ENCODE assay signal across 8 cellular contexts in the genomic region with DNA sequence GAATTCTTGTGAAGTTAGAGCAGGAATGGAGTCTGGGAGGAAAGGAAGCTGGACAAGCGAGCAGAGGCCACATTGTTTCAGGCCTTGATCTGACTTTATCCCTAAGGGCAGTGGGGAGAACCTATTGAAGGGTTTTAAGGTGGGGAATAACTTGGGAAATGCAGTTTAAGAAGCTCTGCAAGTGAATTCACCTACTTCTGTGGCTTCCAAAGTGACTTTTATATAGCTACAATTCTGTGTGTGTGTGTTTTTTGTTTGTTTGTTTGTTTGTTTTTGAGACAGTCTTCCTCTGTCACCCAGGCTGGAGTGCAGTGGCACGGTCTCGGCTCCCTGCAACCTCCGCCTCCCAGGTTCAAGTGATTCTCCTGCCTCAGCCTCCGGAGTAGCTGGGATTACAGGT. TPM values are rescaled to one million over a fixed set of nuclear protein-coding genes. Genes with fewer than 3 reads are reported as not detected.
DNase-seq lines count a peak whose midpoint lies in the region; ATAC-seq, FAIRE-seq and TF ChIP-seq lines count a peak whose summit lies in the region.
"Not testable (repeated sequence)": the region's sequence is repeated elsewhere in the genome, so short reads cannot be mapped to it uniquely, and the experiment has no call there.

No MANE protein-coding gene starts in this region.

- FAIRE-seq in endothelial cell of umbilical vein (lab: Jason Lieb, UNC) = peak; percentile 60

- H3K27ac ChIP-seq in CD4-positive, CD25-positive, alpha-beta regulatory T cell (ENCODE audit: insufficient read depth, low read length, poor library complexity, severe bottlenecking) = peak overlapping the region; percentile 93
- H3K27ac ChIP-seq in ascending aorta (peak overlapping the region; percentile 96), temporal lobe (ENCODE audit: low read depth, low read length) (peak overlapping the region; percentile 93)
- H3K27ac ChIP-seq in endothelial cell of umbilical vein (ENCODE audit: insufficient read depth, low read depth, low read length) = not testable (repeated sequence)

- peak overlapping the region in 2 of 3 donors; percentile 99 to 100 for H3K27ac Mint-ChIP-seq in CD4-positive, CD25-positive, alpha-beta regulatory T cell
- H3K27ac Mint-ChIP-seq in IgD-negative memory B cell (peak overlapping the region in 2 of 3 donors; percentile 97 to 99), osteocyte (ENCODE audit: unreplicated experiment) (peak overlapping the region; percentile 100)

- H3K79me2 ChIP-seq in endothelial cell of umbilical vein (ENCODE audit: control insufficient read depth, insufficient read depth, low read length) = peaks cover 38% of the 10 kb centered on the region

- DNase-seq in CD4-positive, CD25-positive, alpha-beta regulatory T cell; ascending aorta (ENCODE audit: low spot score in 2 of 2); endothelial cell of umbilical vein (ENCODE audit: low read depth, low spot score); kidney epithelial cell (ENCODE audit: low read depth); osteocyte (ENCODE audit: extremely low spot score, unreplicated experiment): not testable (repeated sequence)

- H4K20me1 ChIP-seq in endothelial cell of umbilical vein (replicated peaks; ENCODE audit: control insufficient read depth, extremely low read depth, insufficient read depth, low read length) = not testable (repeated sequence)

- H3K9ac ChIP-seq in endothelial cell of umbilical vein (replicated peaks; ENCODE audit: extremely low read depth, insufficient read depth, low read length) = not testable (repeated sequence)

- POLR2A ChIA-PET in endothelial cell of umbilical vein (lab: Charles Lee) = interaction anchor here (1.0 to 3.7 kb wide), 5 partner anchors 8 to 21 kb away, joined by 3 to 40 read pairs (median 4); partner anchors contain the start of genes DALRD3, IMPDH2, NDUFAF3 and P4HTM

- not testable (repeated sequence) for H3K27me3 Mint-ChIP-seq in CD4-positive, CD25-positive, alpha-beta regulatory T cell; IgD-negative memory B cell; osteocyte (ENCODE audit: unreplicated experiment)

- CTCF ChIA-PET in endothelial cell of umbilical vein (lab: Charles Lee) = interaction anchor here (0.7 to 12.8 kb wide), 4 partner anchors 13 to 441 kb away, joined by 3 to 254 read pairs (median 32); partner anchors contain the start of genes NDUFAF3 and P4HTM

- not testable (repeated sequence) for ATAC-seq in CD4-positive, CD25-positive, alpha-beta regulatory T cell (ENCODE audit: low read depth in 2 of 2)

- peak overlapping the region; percentile 70 for H3K4me2 ChIP-seq in endothelial cell of umbilical vein (ENCODE audit: insufficient read depth, low read length)

- intact Hi-C loops in ascending aorta (cut with DNase I) = loop anchor here (5.0 kb wide), 2 partner anchors 91 to 404 kb away; partner anchors contain the start of genes ARIH2, RHOA and TCTA
- intact Hi-C loops in endothelial cell of umbilical vein (cut with micrococcal nuclease) = not testable (repeated sequence)

- not testable (repeated sequence) for H3K9me3 Mint-ChIP-seq in CD4-positive, CD25-positive, alpha-beta regulatory T cell; IgD-negative memory B cell; osteocyte (ENCODE audit: unreplicated experiment)

- peaks cover 22% of the 10 kb centered on the region for H3K36me3 ChIP-seq in CD4-positive, CD25-positive, alpha-beta regulatory T cell (ENCODE audit: control insufficient read depth, insufficient read depth, low read length)
- peaks cover 18 to 25% of the 10 kb centered on the region in 2 donors for H3K36me3 ChIP-seq in ascending aorta
- H3K36me3 ChIP-seq in endothelial cell of umbilical vein (ENCODE audit: control insufficient read depth in 2 of 2, extremely low read depth in 1 of 2, insufficient read depth in 2 of 2, low read length in 2 of 2) = peaks cover 0 to 21% of the 10 kb centered on the region in 2 experiments
- H3K36me3 ChIP-seq in kidney epithelial cell (ENCODE audit: control insufficient read depth, insufficient read depth, low read length) = not testable (repeated sequence)

- dilution Hi-C loops in endothelial cell of umbilical vein (cut with MboI; ENCODE audit: extremely low pct_ligation_motif_present, low sequenced_read_pairs) = not testable (repeated sequence)

- not testable (repeated sequence) for H3K9me3 ChIP-seq in CD4-positive, CD25-positive, alpha-beta regulatory T cell (ENCODE audit: control insufficient read depth in 2 of 2, low read length in 2 of 2); ascending aorta; endothelial cell of umbilical vein (replicated peaks; ENCODE audit: control insufficient read depth, insufficient read depth, low read length)

- H3K4me1 ChIP-seq in CD4-positive, CD25-positive, alpha-beta regulatory T cell (ENCODE audit: control insufficient read depth, insufficient read depth, low read length, poor library complexity, severe bottlenecking) = peaks cover 19% of the 10 kb centered on the region
- peaks cover 2 to 13% of the 10 kb centered on the region in 2 donors for H3K4me1 ChIP-seq in ascending aorta
- H3K4me1 ChIP-seq in endothelial cell of umbilical vein (ENCODE audit: control insufficient read depth, extremely low read depth, insufficient read depth, low read length) = peaks cover 15% of the 10 kb centered on the region

- H3K36me3 Mint-ChIP-seq in CD4-positive, CD25-positive, alpha-beta regulatory T cell; IgD-negative memory B cell; osteocyte (ENCODE audit: unreplicated experiment): not testable (repeated sequence)

- peak overlapping the region; percentile 90 to 99 (median 96) for H3K4me3 Mint-ChIP-seq in CD4-positive, CD25-positive, alpha-beta regulatory T cell
- H3K4me3 Mint-ChIP-seq in IgD-negative memory B cell (peak overlapping the region; percentile 89 to 100 (median 100)), osteocyte (ENCODE audit: unreplicated experiment) (peak overlapping the region; percentile 100)

- H3K4me3 ChIP-seq in CD4-positive, CD25-positive, alpha-beta regulatory T cell (ENCODE audit: low read depth, low read length) = peak overlapping the region; percentile 66
- H3K4me3 ChIP-seq in WI38 (ENCODE audit: low read depth, low read length) (peak overlapping the region; percentile 85; the same call in 1 of the 2 replicates), ascending aorta (peak overlapping the region; percentile 77 to 80), kidney epithelial cell (ENCODE audit: low read depth, low read length) (peak overlapping the region; percentile 94)
- not testable (repeated sequence) for H3K4me3 ChIP-seq in endothelial cell of umbilical vein (replicated peaks in 1 of 3; ENCODE audit: insufficient read depth in 1 of 3, low read depth in 1 of 3, low read length in 3 of 3)

- not testable (repeated sequence) for H3K9me1 ChIP-seq in endothelial cell of umbilical vein (replicated peaks; ENCODE audit: control insufficient read depth, extremely low read depth, insufficient read depth, low read length)

- TF ChIP-seq POLR2A in endothelial cell of umbilical vein (IDR thresholded peaks at IDR 0.05; ENCODE audit: low read depth, low read length) = peak; percentile 24

- not testable (repeated sequence) for H3K27me3 ChIP-seq in CD4-positive, CD25-positive, alpha-beta regulatory T cell (ENCODE audit: control insufficient read depth, insufficient read depth, low read length); ascending aorta; endothelial cell of umbilical vein (ENCODE audit: control insufficient read depth in 2 of 2, insufficient read depth in 2 of 2, low read length in 2 of 2); kidney epithelial cell (ENCODE audit: control insufficient read depth, insufficient read depth, low read length)

- peaks cover 0 to 32% (median 26%) of the 10 kb centered on the region in 4 donors for H3K4me1 Mint-ChIP-seq in CD4-positive, CD25-positive, alpha-beta regulatory T cell
- peaks cover 17 to 26% (median 20%) of the 10 kb centered on the region in 3 donors for H3K4me1 Mint-ChIP-seq in IgD-negative memory B cell
- peaks cover 31% of the 10 kb centered on the region for H3K4me1 Mint-ChIP-seq in osteocyte (ENCODE audit: unreplicated experiment)

- TSS peak; percentile 5 for BruUV-seq in endothelial cell of umbilical vein (replicated peaks; lab: Mats Ljungman, UMichigan)

- not testable (repeated sequence) for H2AFZ ChIP-seq in endothelial cell of umbilical vein (ENCODE audit: low read depth, low read length)

- not testable (repeated sequence) for TF ChIP-seq CTCF in WI38 (IDR thresholded peaks at IDR 0.05; ENCODE audit: low read depth, low read length); ascending aorta (IDR thresholded peaks at IDR 0.05); endothelial cell of umbilical vein (IDR thresholded peaks at IDR 0.05; ENCODE audit: extremely low read depth in 1 of 2, insufficient read depth in 1 of 2, low read depth in 1 of 2, low read length in 2 of 2); kidney epithelial cell (IDR thresholded peaks at IDR 0.05; ENCODE audit: insufficient read depth, low read length, poor library complexity, severe bottlenecking); osteocyte (IDR thresholded peaks at IDR 0.05)

RNA-seq across cellular contexts. Expression of gene WDR6, which starts 1.4 kb away (rescaled TPM):
- total RNA-seq in CD4-positive, CD25-positive, alpha-beta regulatory T cell = 208 TPM
- polyA plus RNA-seq in CD4-positive, CD25-positive, alpha-beta regulatory T cell = 100 to 1,000 TPM in 3 of 4 donors, 10 to 100 TPM in 1; 74.0 to 117 (median 112) TPM
- polyA plus RNA-seq in IgD-negative memory B cell (81.4 TPM), endothelial cell of umbilical vein (319 and 337 TPM in 2 replicates)
- total RNA-seq in ascending aorta (115 TPM), endothelial cell of umbilical vein (161 and 192 TPM in 2 replicates), kidney epithelial cell (124 and 135 TPM in 2 replicates), osteocyte (211 and 236 TPM in 2 replicates), temporal lobe (87.8 TPM)
- polyA plus RNA-seq in endothelial cell of umbilical vein (2011; cell fraction: cytosol; rRNA removed) = 116 and 132 TPM in 2 replicates
- polyA plus RNA-seq in endothelial cell of umbilical vein (2011; cell fraction: nucleus; rRNA removed) = 987 and 1,038 TPM in 2 replicates
- polyA plus RNA-seq in endothelial cell of umbilical vein (2012) = 109 and 131 TPM in 2 replicates
- 292 and 353 TPM in 2 replicates for polyA minus RNA-seq in endothelial cell of umbilical vein
- 51.5 TPM for polyA minus RNA-seq in endothelial cell of umbilical vein (2011; cell fraction: cytosol; rRNA and poly(A)+ RNA removed)
- polyA minus RNA-seq in endothelial cell of umbilical vein (2011; cell fraction: nucleus; rRNA and poly(A)+ RNA removed) = 147 and 154 TPM in 2 replicates

RNA-seq across cellular contexts. Expression of gene DALRD3, which starts 9.8 kb away (rescaled TPM):
- 22.2 TPM for total RNA-seq in CD4-positive, CD25-positive, alpha-beta regulatory T cell
- polyA plus RNA-seq in CD4-positive, CD25-positive, alpha-beta regulatory T cell = 10 to 100 TPM; 30.0 to 40.8 (median 32.1) TPM
- polyA plus RNA-seq in IgD-negative memory B cell = 25.4 TPM
- total RNA-seq in ascending aorta = 73.1 TPM
- 20.4 and 22.7 TPM in 2 replicates for total RNA-seq in endothelial cell of umbilical vein
- 60.8 and 66.0 TPM in 2 replicates for polyA plus RNA-seq in endothelial cell of umbilical vein
- polyA plus RNA-seq in endothelial cell of umbilical vein (2011; cell fraction: cytosol; rRNA removed) = 27.6 and 33.5 TPM in 2 replicates
- polyA plus RNA-seq in endothelial cell of umbilical vein (2011; cell fraction: nucleus; rRNA removed) = 94.8 and 97.8 TPM in 2 replicates
- polyA plus RNA-seq in endothelial cell of umbilical vein (2012) = 16.1 and 17.5 TPM in 2 replicates
- 51.4 and 57.0 TPM in 2 replicates for polyA minus RNA-seq in endothelial cell of umbilical vein
- 23.5 TPM for polyA minus RNA-seq in endothelial cell of umbilical vein (2011; cell fraction: cytosol; rRNA and poly(A)+ RNA removed)
- polyA minus RNA-seq in endothelial cell of umbilical vein (2011; cell fraction: nucleus; rRNA and poly(A)+ RNA removed) = 14.4 and 17.6 TPM in 2 replicates
- 55.2 and 61.0 TPM in 2 replicates for total RNA-seq in kidney epithelial cell
- total RNA-seq in osteocyte = 22.8 and 25.3 TPM in 2 replicates
- 38.1 TPM for total RNA-seq in temporal lobe

RNA-seq across cellular contexts. Expression of gene NDUFAF3, which starts 13.3 kb away (rescaled TPM):
- 57.8 TPM for total RNA-seq in CD4-positive, CD25-positive, alpha-beta regulatory T cell
- 100 to 1,000 TPM; 155 to 179 (median 162) TPM for polyA plus RNA-seq in CD4-positive, CD25-positive, alpha-beta regulatory T cell
- polyA plus RNA-seq in IgD-negative memory B cell (188 TPM), endothelial cell of umbilical vein (91.4 and 140 TPM in 2 replicates)
- total RNA-seq in ascending aorta (200 TPM), endothelial cell of umbilical vein (74.5 and 91.1 TPM in 2 replicates), kidney epithelial cell (102 and 145 TPM in 2 replicates), osteocyte (69.1 and 69.4 TPM in 2 replicates), temporal lobe (24.1 TPM)
- 67.9 and 83.8 TPM in 2 replicates for polyA plus RNA-seq in endothelial cell of umbilical vein (2011; cell fraction: cytosol; rRNA removed)
- polyA plus RNA-seq in endothelial cell of umbilical vein (2011; cell fraction: nucleus; rRNA removed) = 28.7 and 33.7 TPM in 2 replicates
- 74.2 and 75.4 TPM in 2 replicates for polyA plus RNA-seq in endothelial cell of umbilical vein (2012)
- 54.4 and 55.5 TPM in 2 replicates for polyA minus RNA-seq in endothelial cell of umbilical vein
- polyA minus RNA-seq in endothelial cell of umbilical vein (2011; cell fraction: cytosol; rRNA and poly(A)+ RNA removed) = 94.3 TPM
- 26.0 and 38.9 TPM in 2 replicates for polyA minus RNA-seq in endothelial cell of umbilical vein (2011; cell fraction: nucleus; rRNA and poly(A)+ RNA removed)

RNA-seq across cellular contexts. Expression of gene P4HTM, which starts 18.6 kb away (rescaled TPM):
- 39.2 TPM for total RNA-seq in CD4-positive, CD25-positive, alpha-beta regulatory T cell
- polyA plus RNA-seq in CD4-positive, CD25-positive, alpha-beta regulatory T cell = 10 to 100 TPM; 19.5 to 29.9 (median 24.4) TPM
- 20.4 TPM for polyA plus RNA-seq in IgD-negative memory B cell
- 71.9 TPM for total RNA-seq in ascending aorta
- 23.0 and 26.9 TPM in 2 replicates for total RNA-seq in endothelial cell of umbilical vein
- polyA plus RNA-seq in endothelial cell of umbilical vein = 32.7 and 37.9 TPM in 2 replicates
- polyA plus RNA-seq in endothelial cell of umbilical vein (2011; cell fraction: cytosol; rRNA removed) = 17.3 and 24.1 TPM in 2 replicates
- 92.9 and 98.1 TPM in 2 replicates for polyA plus RNA-seq in endothelial cell of umbilical vein (2011; cell fraction: nucleus; rRNA removed)
- polyA plus RNA-seq in endothelial cell of umbilical vein (2012) = 10.7 and 13.5 TPM in 2 replicates
- 24.2 and 26.3 TPM in 2 replicates for polyA minus RNA-seq in endothelial cell of umbilical vein
- 48.4 TPM for polyA minus RNA-seq in endothelial cell of umbilical vein (2011; cell fraction: cytosol; rRNA and poly(A)+ RNA removed)
- 28.8 and 28.9 TPM in 2 replicates for polyA minus RNA-seq in endothelial cell of umbilical vein (2011; cell fraction: nucleus; rRNA and poly(A)+ RNA removed)
- 29.0 and 43.2 TPM in 2 replicates for total RNA-seq in kidney epithelial cell
- total RNA-seq in osteocyte = 31.3 and 35.6 TPM in 2 replicates
- total RNA-seq in temporal lobe = 47.5 TPM

RNA-seq across cellular contexts. Expression of gene IMPDH2, which starts 20.6 kb away (rescaled TPM):
- total RNA-seq in CD4-positive, CD25-positive, alpha-beta regulatory T cell = 78.4 TPM
- 10 to 100 TPM; 58.6 to 81.3 (median 73.0) TPM for polyA plus RNA-seq in CD4-positive, CD25-positive, alpha-beta regulatory T cell
- polyA plus RNA-seq in IgD-negative memory B cell = 96.7 TPM
- total RNA-seq in ascending aorta = 101 TPM
- 189 and 195 TPM in 2 replicates for total RNA-seq in endothelial cell of umbilical vein
- 134 and 167 TPM in 2 replicates for polyA plus RNA-seq in endothelial cell of umbilical vein
- polyA plus RNA-seq in endothelial cell of umbilical vein (2011; cell fraction: cytosol; rRNA removed) = 202 and 221 TPM in 2 replicates
- 255 and 269 TPM in 2 replicates for polyA plus RNA-seq in endothelial cell of umbilical vein (2011; cell fraction: nucleus; rRNA removed)
- polyA plus RNA-seq in endothelial cell of umbilical vein (2012) = 194 and 239 TPM in 2 replicates
- polyA minus RNA-seq in endothelial cell of umbilical vein = 350 and 383 TPM in 2 replicates
- 325 TPM for polyA minus RNA-seq in endothelial cell of umbilical vein (2011; cell fraction: cytosol; rRNA and poly(A)+ RNA removed)
- polyA minus RNA-seq in endothelial cell of umbilical vein (2011; cell fraction: nucleus; rRNA and poly(A)+ RNA removed) = 82.4 and 114 TPM in 2 replicates
- total RNA-seq in kidney epithelial cell = 127 and 177 TPM in 2 replicates
- total RNA-seq in osteocyte = 202 and 203 TPM in 2 replicates
- 98.1 TPM for total RNA-seq in temporal lobe
